8 cellular contexts compared by ENCODE assay signal in genomic region chr10:72353028-72353962, GRCh38. TPM values are rescaled to one million over a fixed set of nuclear protein-coding genes. Genes with fewer than 3 reads are reported as not detected.
DNase-seq lines count a peak whose midpoint lies in the region; ATAC-seq and TF ChIP-seq lines count a peak whose summit lies in the region.

No MANE protein-coding gene starts in this region.

- H3K27me3 ChIP-seq in MM.1S (replicated peaks; ENCODE audit: insufficient read depth, low read length) = no peaks in the 10 kb centered on the region
- no peaks in the 10 kb centered on the region for H3K27me3 ChIP-seq in lung (ENCODE audit: control insufficient read depth, insufficient read depth)
- H3K27me3 ChIP-seq in uterus = no peaks in the 10 kb centered on the region

- H3K4me3 ChIP-seq in MM.1S (ENCODE audit: low read length) (peak overlapping the region; percentile 95), cardiac fibroblast (replicated peaks in 1 of 2; ENCODE audit: low read depth in 2 of 2, low read length in 2 of 2) (peak overlapping the region; percentile 86 to 99), lung (peak overlapping the region; percentile 89), uterus (peak overlapping the region; percentile 63 to 82)

- TF ChIP-seq POLR2A in uterus (IDR thresholded peaks at IDR 0.05) = no peak

- CTCF ChIA-PET in Calu3 (lab: Charles Lee) = interaction anchor here (0.5 to 0.6 kb wide), 2 partner anchors 14 to 235 kb away, joined by 3 to 4 read pairs; no protein-coding TSS in a partner anchor

- peak overlapping the region; percentile 83; the same call in 1 of the 2 replicates for H2AFZ ChIP-seq in MM.1S (ENCODE audit: low read length)

- H3K4me1 ChIP-seq in MM.1S (ENCODE audit: low read length) = peaks cover 6% of the 10 kb centered on the region
- peaks cover 8 to 14% of the 10 kb centered on the region in 2 donors for H3K4me1 ChIP-seq in lung (ENCODE audit: control insufficient read depth in 2 of 2, insufficient read depth in 2 of 2, low read length in 2 of 2)
- peaks cover 9 to 10% of the 10 kb centered on the region in 2 donors for H3K4me1 ChIP-seq in uterus

- peak overlapping the region; percentile 97 for H3K4me3 Mint-ChIP-seq in Calu3 (ENCODE audit: low read depth, unreplicated experiment)

- H3K27ac Mint-ChIP-seq in Calu3 (ENCODE audit: unreplicated experiment) = peak overlapping the region; percentile 95

- WGBS in lung, 2 donors = 35 to 45% methylated on average over 18 of the region's 18 CpGs

- peak overlapping the region; percentile 86 for H3K4me2 ChIP-seq in MM.1S (ENCODE audit: low read depth, low read length)

- BruUV-seq in Calu3 (replicated peaks; lab: Mats Ljungman, UMichigan) = no TSS peak

- peak overlapping the region; percentile 90; the same call in 1 of the 2 replicates for H3K27ac ChIP-seq in MM.1S (ENCODE audit: low read length)
- peak overlapping the region; percentile 97 to 99 for H3K27ac ChIP-seq in lung (ENCODE audit: low read depth in 1 of 2, low read length in 1 of 2)
- peak overlapping the region; percentile 93 to 98 for H3K27ac ChIP-seq in uterus

- peaks cover 21% of the 10 kb centered on the region for H3K36me3 Mint-ChIP-seq in Calu3 (ENCODE audit: insufficient read depth, unreplicated experiment)

- peaks cover 4% of the 10 kb centered on the region for H3K9me3 Mint-ChIP-seq in Calu3 (ENCODE audit: low read depth, unreplicated experiment)

- H3K9me2 ChIP-seq in MM.1S (replicated peaks; ENCODE audit: insufficient read depth, low read length) = no peaks in the 10 kb centered on the region

- ATAC-seq in lung (ENCODE audit: insufficient read depth, low FRiP score) (no peak), GM21515 (IDR thresholded peaks at IDR 0.05; ENCODE audit: unreplicated experiment) (no peak), HG02763 (IDR thresholded peaks at IDR 0.05; ENCODE audit: unreplicated experiment) (no peak), HG02981 (IDR thresholded peaks at IDR 0.05; ENCODE audit: unreplicated experiment) (no peak)

- peak overlapping the region; percentile 97 for H3K9ac ChIP-seq in MM.1S (ENCODE audit: low read length)

- H3K9me3 ChIP-seq in MM.1S (replicated peaks; ENCODE audit: insufficient read depth, low read length) (no peaks in the 10 kb centered on the region), lung (ENCODE audit: control insufficient read depth in 2 of 2, insufficient read depth in 1 of 2, low read length in 1 of 2) (no peaks in the 10 kb centered on the region), uterus (no peaks in the 10 kb centered on the region)

- H3K79me2 ChIP-seq in MM.1S (ENCODE audit: low read length) = peaks cover 57% of the 10 kb centered on the region

- H3K27me3 Mint-ChIP-seq in Calu3 (ENCODE audit: unreplicated experiment) = no peaks in the 10 kb centered on the region

- TF ChIP-seq CTCF in Calu3 (IDR thresholded peaks at IDR 0.05; ENCODE audit: unreplicated experiment) = no peak
- TF ChIP-seq CTCF in MM.1S (IDR thresholded peaks at IDR 0.05; ENCODE audit: low read length) = no peak
- no peak for TF ChIP-seq CTCF in cardiac fibroblast (IDR thresholded peaks at IDR 0.05; ENCODE audit: low read depth, low read length)
- no peak for TF ChIP-seq CTCF in lung (IDR thresholded peaks at IDR 0.05; ENCODE audit: control extremely low read depth, extremely low read depth)
- no peak for TF ChIP-seq CTCF in uterus (IDR thresholded peaks at IDR 0.05)

- intact Hi-C loops in Calu3 (cut with micrococcal nuclease; ENCODE audit: unreplicated experiment) (no loop called here), uterus (cut with DNase I; ENCODE audit: low total_unique reads) (no loop called here)

- H3K4me1 Mint-ChIP-seq in Calu3 (ENCODE audit: low read depth, unreplicated experiment) = peaks cover 22% of the 10 kb centered on the region

- DNase-seq in Calu3 (no peak), MM.1S (no peak), cardiac fibroblast (ENCODE audit: low read depth in 2 of 2) (peak; percentile 39 to 48), lung (ENCODE audit: low spot score) (no peak), uterus (no peak)

- H3K36me3 ChIP-seq in MM.1S (replicated peaks; ENCODE audit: insufficient read depth, low read length) (no peaks in the 10 kb centered on the region; the same call in 1 of the 2 replicates), lung (ENCODE audit: control insufficient read depth in 2 of 2, insufficient read depth in 2 of 2, low read length in 2 of 2) (peaks cover 3 to 22% of the 10 kb centered on the region in 2 donors), uterus (no peaks in the 10 kb centered on the region)

- no peaks in the 10 kb centered on the region for H3F3A ChIP-seq in MM.1S (ENCODE audit: insufficient read depth, low read length)

- H4K20me1 ChIP-seq in MM.1S (ENCODE audit: insufficient read depth, low read length) = no peaks in the 10 kb centered on the region

RNA-seq across cellular contexts. Expression of gene DNAJB12, which starts 1.4 kb away (rescaled TPM):
- total RNA-seq in Calu3 (2022) (43.1 and 48.0 TPM in 2 replicates), lung (10 to 100 TPM; 34.0 to 38.7 TPM), uterus (10 to 100 TPM; 18.4 to 34.8 (median 22.7) TPM)
- polyA plus RNA-seq in lung = 10 to 100 TPM; 30.0 to 30.2 TPM

Comparison
In these comparisons a context has a peak if more than half of its experiments do, and no peak if none do; other contexts are left out.
1. DNase-seq: peak in cardiac fibroblast (2 of 2); none in Calu3 (single experiment), MM.1S (single experiment), lung (single experiment) and uterus (0 of 2).
2. Peak in every context shown above with its lines, with median percentiles within 50 percentile points of each other: H3K27ac ChIP-seq and H3K4me3 ChIP-seq.